Comparison of ENCODE assay signal across 10 cellular contexts in genomic region chr3:160804762-160805161, GRCh38. TPM values are rescaled to one million over a fixed set of nuclear protein-coding genes. Genes with fewer than 3 reads are reported as not detected.
DNase-seq lines count a peak whose midpoint lies in the region; ATAC-seq and TF ChIP-seq lines count a peak whose summit lies in the region.
"Had no signal": no experiment of that assay in that cellular context is flagged by ENCODE, and none has a peak within 500 bp of the region (broad histone marks: within the 10 kb centered on the region; RNA-seq: fewer than 3 reads in every experiment).

No MANE protein-coding gene starts in this region.

- H3K27ac ChIP-seq in KMS-11, result no peak overlapping the region

- no peaks in the 10 kb centered on the region for H3K36me3 ChIP-seq in KMS-11 (ENCODE audit: insufficient read depth)

- H4K20me1 ChIP-seq in KMS-11 (ENCODE audit: insufficient read depth), result no peaks in the 10 kb centered on the region

- DNase-seq in A172 (ENCODE audit: low spot score) (peak; percentile 29), lower leg skin (ENCODE audit: low spot score in 2 of 2) (peak; percentile 53 to 88), GM20000 (ENCODE audit: low spot score) (no peak), OCI-M2 (lab: John Stamatoyannopoulos, UW; ENCODE audit: unreplicated experiment) (no peak), SK-N-DZ (ENCODE audit: low spot score) (no peak)
- DNase-seq: NCI-H1436 had no signal

- H3K4me3 ChIP-seq in KMS-11 (IDR thresholded peaks at IDR 0.05; ENCODE audit: insufficient read depth, low read depth, low read length) (no peak overlapping the region), lower leg skin (ENCODE audit: low read depth, poor library complexity, severe bottlenecking) (no peak overlapping the region)

- H3K79me2 ChIP-seq in KMS-11 (ENCODE audit: insufficient read depth, low read depth), result peaks cover 25% of the 10 kb centered on the region; the same call in 1 of the 2 replicates

- peak overlapping the region; percentile 3; the same call in 1 of the 2 replicates for H3K4me2 ChIP-seq in KMS-11

- H3K27me3 Mint-ChIP-seq in brain, result peaks cover 3% of the 10 kb centered on the region

- TF ChIP-seq CTCF in KMS-11 (conservative IDR thresholded peaks at IDR 0.05; ENCODE audit: low read depth, low read length), result no peak
- TF ChIP-seq CTCF in brain (conservative IDR thresholded peaks at IDR 0.05), result no peak
- no peak for TF ChIP-seq CTCF in lower leg skin (IDR thresholded peaks at IDR 0.05)
- no peak for TF ChIP-seq CTCF in GM20000 (IDR thresholded peaks at IDR 0.05; ENCODE audit: extremely low read depth, missing control alignments)

- TF ChIP-seq POLR2A in lower leg skin (IDR thresholded peaks at IDR 0.05), result no peak

- no peak for ATAC-seq in GM18868 (IDR thresholded peaks at IDR 0.05; ENCODE audit: unreplicated experiment)

- 0 to 11% methylated on average over 1 of the region's 1 CpG for WGBS in lower leg skin, 2 donors

- H3K27me3 ChIP-seq in KMS-11 (ENCODE audit: insufficient read depth, low read depth), result no peaks in the 10 kb centered on the region

- H2AFZ ChIP-seq in KMS-11 (ENCODE audit: low read depth), result no peak overlapping the region

- peak overlapping the region in 4 of 5 experiments; percentile 14 to 86 (median 67) for H3K27ac Mint-ChIP-seq in brain
- H3K27ac Mint-ChIP-seq: B cell had no signal

- H3K36me3 Mint-ChIP-seq in brain, result no peaks in the 10 kb centered on the region

- intact Hi-C loops in lower leg skin (cut with DNase I; ENCODE audit: low total_unique reads), result no loop called here

- H3K4me1 ChIP-seq in KMS-11 (ENCODE audit: low read depth, poor library complexity, severe bottlenecking), result peaks cover 49% of the 10 kb centered on the region

- no peak overlapping the region for H3K9ac ChIP-seq in KMS-11

- peaks cover 87% of the 10 kb centered on the region for H3K4me1 Mint-ChIP-seq in brain

- no peaks in the 10 kb centered on the region for H3K9me3 Mint-ChIP-seq in brain

- peak overlapping the region in 1 of 5 experiments; percentile 17 for H3K4me3 Mint-ChIP-seq in brain
- H3K4me3 Mint-ChIP-seq: B cell had no signal

RNA-seq across cellular contexts. Expression of gene PPM1L, which starts 48.7 kb away (rescaled TPM):
- 0.41 and 1.4 TPM in 2 replicates for total RNA-seq in A172 (2014; rRNA removed; shearing (Covaris generic))
- polyA plus RNA-seq in brain (ENCODE audit: insufficient read depth, low read depth, low replicate concordance), result 5.9 TPM
- 10 to 100 TPM; 34.9 to 46.5 (median 40.7) TPM for total RNA-seq in lower leg skin
- 11.2 and 18.1 TPM in 2 replicates for polyA plus RNA-seq in SK-N-DZ (2014; cell fraction: cytosol; rRNA removed)
- polyA plus RNA-seq in SK-N-DZ (2014; cell fraction: nucleus; rRNA removed), result 8.3 and 10.3 TPM in 2 replicates

Comparison
In these comparisons a context has a peak if more than half of its experiments do, and no peak if none do; other contexts are left out.
1. DNase-seq: peak in A172 (single experiment) and lower leg skin (2 of 2); none in GM20000 (single experiment), OCI-M2 (single experiment) and SK-N-DZ (single experiment).
2. RNA of gene PPM1L, which starts 48.7 kb away (total RNA-seq): 34.9 to 46.5 TPM in lower leg skin; 0.41 to 1.4 TPM in A172; every median in the first group is over 10 times any median in the second.